ENCODE assay signal across 8 cellular contexts in genomic region chr16:20385844-20386832, GRCh38.
DNase-seq lines count a peak whose midpoint lies in the region; ATAC-seq and TF ChIP-seq lines count a peak whose summit lies in the region.

No MANE protein-coding gene starts in this region.

- no peaks in the 10 kb centered on the region for H3K36me3 ChIP-seq in brain microvascular endothelial cell (replicated peaks)
- H3K36me3 ChIP-seq in iPS-18a (ENCODE audit: control insufficient read depth, low read depth, low read length): no peaks in the 10 kb centered on the region

- peak overlapping the region; percentile 36 for H3K9ac ChIP-seq in iPS-18a (ENCODE audit: low read length)

- H3K27me3 ChIP-seq in brain microvascular endothelial cell (replicated peaks) (no peaks in the 10 kb centered on the region), iPS-18a (ENCODE audit: control insufficient read depth, insufficient read depth, low read length) (no peaks in the 10 kb centered on the region)

- no peaks in the 10 kb centered on the region for H3K9me3 ChIP-seq in iPS-18a (ENCODE audit: control insufficient read depth, low read depth, low read length)

- ATAC-seq in HG02759 (IDR thresholded peaks at IDR 0.05; ENCODE audit: unreplicated experiment) (no peak), HG03378 (IDR thresholded peaks at IDR 0.05; ENCODE audit: unreplicated experiment) (no peak)

- no peak overlapping the region for H3K27ac ChIP-seq in brain microvascular endothelial cell
- H3K27ac ChIP-seq in iPS-18a (ENCODE audit: low read length): no peak overlapping the region

- no peak overlapping the region for H3K4me3 ChIP-seq in brain microvascular endothelial cell (ENCODE audit: low read depth, low read length)
- peak overlapping the region; percentile 66 for H3K4me3 ChIP-seq in iPS-18a (ENCODE audit: low read length)

- H3K4me1 ChIP-seq in iPS-18a (ENCODE audit: control insufficient read depth, low read depth, low read length): peaks cover 5% of the 10 kb centered on the region

- peak; percentile 92 for TF ChIP-seq CTCF in brain microvascular endothelial cell (IDR thresholded peaks at IDR 0.05; ENCODE audit: low read depth, low read length, missing control alignments)

- in situ Hi-C loops in brain microvascular endothelial cell (cut with HindIII; ENCODE audit: low pct_ligation_motif_present, low sequenced_read_pairs): loop anchor here (25.0 kb wide), 1 partner anchor 474 kb away; no protein-coding TSS in a partner anchor

- DNase-seq in EL (peak; percentile 36), LoVo (ENCODE audit: low spot score) (peak; percentile 47), T-helper 9 cell (peak; percentile 47), brain microvascular endothelial cell (peak; percentile 48)
- peak; percentile 28 to 56 (median 42) for DNase-seq in stimulated activated CD4-positive, alpha-beta T cell treated with anti-CD3 and anti-CD28 coated beads, Interleukin-12 subunit alpha, Interleukin-12 subunit beta, amount 100 ng/mL, for 48 hours (ENCODE audit: low read depth in 2 of 3, low spot score in 1 of 3)
